11 cellular contexts compared by ENCODE assay signal in the genomic region with DNA sequence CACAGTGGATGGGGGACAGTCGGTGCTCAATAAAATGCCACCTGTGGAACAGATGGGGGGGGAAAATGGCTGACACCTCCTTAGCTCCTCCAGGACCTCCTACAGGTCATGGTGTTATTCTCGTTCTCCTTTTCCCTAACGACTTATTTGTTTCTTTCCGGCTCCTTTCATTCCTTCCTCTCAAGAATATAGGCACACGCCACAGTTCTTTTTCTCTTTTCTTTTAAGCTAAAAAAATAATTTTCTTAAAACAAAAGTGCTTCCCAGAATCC. TPM values are rescaled to one million over a fixed set of nuclear protein-coding genes. Genes with fewer than 3 reads are reported as not detected.
DNase-seq lines count a peak whose midpoint lies in the region; ATAC-seq, FAIRE-seq and TF ChIP-seq lines count a peak whose summit lies in the region.
"Had no signal": no experiment of that assay in that cellular context is flagged by ENCODE, and none has a peak within 500 bp of the region (broad histone marks: within the 10 kb centered on the region; RNA-seq: fewer than 3 reads in every experiment).

No MANE protein-coding gene starts in this region.

- H3K27ac ChIP-seq in OCI-LY1 (ENCODE audit: low read depth, low read length, poor library complexity, severe bottlenecking) = peak overlapping the region; percentile 89
- no peak overlapping the region for H3K27ac ChIP-seq in H1 (ENCODE audit: low read depth, low read length)
- H3K27ac ChIP-seq: SJSA1 had no signal

- POLR2A ChIA-PET in H1 (lab: Charles Lee; ENCODE audit: partially characterized antibody) = interaction anchor here (1.4 to 1.6 kb wide), 3 partner anchors 9 to 31 kb away, joined by 4 to 5 read pairs (median 4); no protein-coding TSS in a partner anchor

- H4K20me1 ChIP-seq in OCI-LY1 (ENCODE audit: insufficient read depth, low read length) (no peaks in the 10 kb centered on the region), H1 (replicated peaks in 1 of 2; ENCODE audit: control insufficient read depth in 1 of 2, insufficient read depth in 2 of 2, low read length in 2 of 2) (peaks cover 0 to 2% of the 10 kb centered on the region in 2 experiments)

- H3K9ac ChIP-seq in OCI-LY1 (ENCODE audit: low read length) (peak overlapping the region; percentile 90), H1 (replicated peaks in 1 of 4; ENCODE audit: extremely low read depth in 1 of 4, low read depth in 3 of 4, low read length in 3 of 4) (no peak overlapping the region)

- peaks cover 21% of the 10 kb centered on the region for H3F3A ChIP-seq in OCI-LY1 (ENCODE audit: insufficient read depth, low read length)

- no peak overlapping the region for H2BK5ac ChIP-seq in H1 (ENCODE audit: low read depth, low read length)

- H3K36me3 ChIP-seq in OCI-LY1 (ENCODE audit: insufficient read depth, low read length) = no peaks in the 10 kb centered on the region
- no peaks in the 10 kb centered on the region for H3K36me3 ChIP-seq in H1 (ENCODE audit: control insufficient read depth in 2 of 4, insufficient read depth in 4 of 4, low read length in 3 of 4)
- H3K36me3 ChIP-seq: SJSA1 had no signal

- H3K27ac Mint-ChIP-seq in progenitor cell of endocrine pancreas = peak overlapping the region; percentile 88

- CTCF ChIA-PET in H1 (lab: Charles Lee; ENCODE audit: partially characterized antibody) = interaction anchor here (1.0 to 2.5 kb wide), 4 partner anchors 9 to 245 kb away, joined by 4 to 15 read pairs (median 6); no protein-coding TSS in a partner anchor

- H3K4me1 ChIP-seq in OCI-LY1 (ENCODE audit: insufficient read depth, low read length, severe bottlenecking) (peaks cover 65% of the 10 kb centered on the region), H1 (replicated peaks in 1 of 4; ENCODE audit: control insufficient read depth in 3 of 4, insufficient read depth in 4 of 4, low read length in 3 of 4) (peaks cover 2 to 12% (median 5%) of the 10 kb centered on the region in 4 experiments; a peak in 6 of 7 replicates)

- H3K4me2 ChIP-seq in OCI-LY1 (ENCODE audit: low read length) (peak overlapping the region; percentile 84), H1 (ENCODE audit: insufficient read depth in 1 of 2, low read depth in 2 of 2, low read length in 2 of 2) (peak overlapping the region; percentile 90 to 93; a peak in 2 of 4 replicates)

- H3K27me3 Mint-ChIP-seq in progenitor cell of endocrine pancreas = peaks cover 27% of the 10 kb centered on the region

- no peak for DNase-seq in GM12864 (ENCODE audit: low read depth)
- DNase-seq in H1 (ENCODE audit: low read depth in 1 of 2, low spot score in 2 of 2) = no peak
- no peak for DNase-seq in progenitor cell of endocrine pancreas (ENCODE audit: low spot score, unreplicated experiment)
- no peak for DNase-seq in T1000 (lab: John Stamatoyannopoulos, UW)
- DNase-seq in midbrain (lab: John Stamatoyannopoulos, UW) = no peak
- DNase-seq in cerebellum (ENCODE audit: low spot score) = no peak
- DNase-seq: NCI-H1417 treated with DMSO at 0.1 percent for 48 hours had no signal

- peak overlapping the region; percentile 97 for H3K4me3 ChIP-seq in GM12864 (ENCODE audit: low read depth, low read length)
- peak overlapping the region; percentile 79 for H3K4me3 ChIP-seq in OCI-LY1 (ENCODE audit: low read depth, low read length, poor library complexity, severe bottlenecking)
- peak overlapping the region in 1 of 4 experiments; percentile 83; a peak in 1 of 8 replicates for H3K4me3 ChIP-seq in H1 (ENCODE audit: extremely low read depth in 1 of 4, insufficient read depth in 2 of 4, low read depth in 3 of 4, low read length in 4 of 4)

- H3K23me2 ChIP-seq in H1 (ENCODE audit: low read depth, low read length) = peaks cover 17% of the 10 kb centered on the region; the same call in 1 of the 2 replicates

- no peak overlapping the region for H3K23ac ChIP-seq in H1 (ENCODE audit: insufficient read length)

- H3K79me2 ChIP-seq in OCI-LY1 (ENCODE audit: insufficient read depth, low read length) (no peaks in the 10 kb centered on the region), H1 (ENCODE audit: control insufficient read depth in 1 of 2, insufficient read depth in 2 of 2, low read length in 2 of 2) (no peaks in the 10 kb centered on the region; a peak in 1 of 4 replicates)

- 65% methylated on average over 5 of the region's 5 CpGs; no CpG with 5 or more reads in 1 of the 2 experiments for WGBS in H1 (ENCODE audit: extremely low coverage in 1 of 2, insufficient coverage in 1 of 2, insufficient read length in 1 of 2, insufficient replicate concordance in 2 of 2, low coverage in 1 of 2, low lambda C conversion rate in 2 of 2, missing lambda C conversion rate in 1 of 2), 2 experiments

- no peak overlapping the region for H3K4ac ChIP-seq in H1 (replicated peaks; ENCODE audit: insufficient read length, low read depth, low read length)

- peaks cover 7% of the 10 kb centered on the region for H3K4me1 Mint-ChIP-seq in progenitor cell of endocrine pancreas (ENCODE audit: low read depth)

- no peak for ATAC-seq in GM18861 (IDR thresholded peaks at IDR 0.05; ENCODE audit: unreplicated experiment)

- peaks cover 3% of the 10 kb centered on the region for H3K9me3 Mint-ChIP-seq in progenitor cell of endocrine pancreas (ENCODE audit: low read depth)

- H3K4me3 Mint-ChIP-seq in progenitor cell of endocrine pancreas (ENCODE audit: low read depth) = peak overlapping the region; percentile 74

- no peak overlapping the region for H4K91ac ChIP-seq in H1 (replicated peaks; ENCODE audit: insufficient read length, low read length)

- H3K9me3 ChIP-seq in OCI-LY1 (ENCODE audit: low read length) = no peaks in the 10 kb centered on the region
- H3K9me3 ChIP-seq in H1 (ENCODE audit: insufficient read depth in 2 of 2, low read depth in 1 of 2, low read length in 1 of 2) = peaks cover 0 to 3% of the 10 kb centered on the region in 2 experiments; a peak in 1 of 4 replicates
- H3K9me3 ChIP-seq: SJSA1 had no signal

- TF ChIP-seq POLR2A in H1 (IDR thresholded peaks at IDR 0.05; ENCODE audit: control extremely low read depth in 1 of 2, low read depth in 2 of 2, low read length in 2 of 2) = no peak; a peak in 1 of 3 replicates

- no peak overlapping the region for H2AK5ac ChIP-seq in H1 (ENCODE audit: low read depth, low read length)

- H3K18ac ChIP-seq in H1 (ENCODE audit: extremely low read depth, low read length) = no peak overlapping the region; the same call in 1 of the 2 replicates

- H2BK15ac ChIP-seq in H1 (ENCODE audit: low read length) = no peak overlapping the region

- no peak for TF ChIP-seq EP300 in H1 (IDR thresholded peaks at IDR 0.05; ENCODE audit: borderline replicate concordance in 1 of 2, low read depth in 2 of 2, low read length in 2 of 2)

- no peak overlapping the region for H3K14ac ChIP-seq in H1 (ENCODE audit: insufficient read length)

- H3K9me2 ChIP-seq in OCI-LY1 (ENCODE audit: low read depth, low read length) = no peaks in the 10 kb centered on the region

- H2BK120ac ChIP-seq in H1 (replicated peaks; ENCODE audit: low read depth, low read length) = no peak overlapping the region

- TF ChIP-seq CTCF in GM12864 (IDR thresholded peaks at IDR 0.05; ENCODE audit: low read depth, low read length, missing control alignments) (no peak), OCI-LY1 (IDR thresholded peaks at IDR 0.05; ENCODE audit: low read length) (no peak), H1 (IDR thresholded peaks at IDR 0.05; ENCODE audit: control extremely low read depth in 1 of 3, insufficient read depth in 1 of 3, low read depth in 1 of 3, low read length in 3 of 3) (no peak), progenitor cell of endocrine pancreas (IDR thresholded peaks at IDR 0.05; ENCODE audit: unreplicated experiment) (no peak)

- H4K5ac ChIP-seq in H1 (ENCODE audit: insufficient read length, low read depth, low read length) = no peak overlapping the region

- H2BK12ac ChIP-seq in H1 (ENCODE audit: low read depth, low read length) = no peak overlapping the region

- H3K56ac ChIP-seq in H1 (replicated peaks; ENCODE audit: insufficient read length, low read depth, low read length) = no peak overlapping the region

- H3K79me1 ChIP-seq in H1 (ENCODE audit: low read depth, low read length) = no peaks in the 10 kb centered on the region; the same call in 1 of the 2 replicates

- H3K27me3 ChIP-seq in OCI-LY1 (ENCODE audit: insufficient read depth, low read length) (no peaks in the 10 kb centered on the region), H1 (replicated peaks in 1 of 4; ENCODE audit: control insufficient read depth in 3 of 4, extremely low read depth in 1 of 4, insufficient read depth in 3 of 4, low read length in 3 of 4) (peaks cover 0 to 6% (median 0%) of the 10 kb centered on the region in 4 experiments; a peak in 3 of 7 replicates)
- H3K27me3 ChIP-seq: SJSA1 had no signal

- H2BK20ac ChIP-seq in H1 (ENCODE audit: low read length) = no peak overlapping the region

- H4K8ac ChIP-seq in H1 (ENCODE audit: extremely low read depth, insufficient read depth, low read length) = no peak overlapping the region

- TF ChIP-seq RAD21 in H1 (IDR thresholded peaks at IDR 0.05 in 1 of 2, conservative IDR thresholded peaks at IDR 0.05 in 1 of 2; ENCODE audit: low read depth in 2 of 2, low read length in 2 of 2) = no peak

- no peak overlapping the region for H2AFZ ChIP-seq in OCI-LY1 (ENCODE audit: low read length)
- H2AFZ ChIP-seq in H1 (ENCODE audit: low read length) = no peak overlapping the region

- FAIRE-seq in H1 (lab: Jason Lieb, UNC) = no peak
- FAIRE-seq: G401.6 had no signal

- peaks cover 1% of the 10 kb centered on the region for H3K36me3 Mint-ChIP-seq in progenitor cell of endocrine pancreas (ENCODE audit: insufficient read depth)

RNA-seq across cellular contexts. Expression of a gene that starts 1.4 kb away (rescaled TPM):
- total RNA-seq in H1 (2021; fragmentation: NEBNext Ultra II Directional; extraction: Animal tissue kit (Norgen Biotek cat#: 25700)) = 20.8 and 22.9 TPM in 2 replicates
- 15.7 and 20.0 TPM in 2 replicates for polyA plus RNA-seq in H1 (2011; rRNA removed)
- polyA plus RNA-seq in H1 (2011; cell fraction: cytosol; rRNA removed) = 25.0 TPM
- polyA plus RNA-seq in H1 (2011; cell fraction: nucleus; rRNA removed) = 20.2 TPM
- 16.6 to 23.1 TPM (median 19.5 TPM) in 4 replicates for polyA plus RNA-seq in H1 (2012, experiment 1 of 2)
- polyA plus RNA-seq in H1 (2012, experiment 2 of 2) = 22.5 TPM
- polyA plus RNA-seq in H1 (2013, experiment 1 of 2) = 23.2 TPM
- 22.2 TPM for polyA plus RNA-seq in H1 (2013, experiment 2 of 2)
- 8.1 and 12.3 TPM in 2 replicates for polyA minus RNA-seq in H1 (2011; rRNA and poly(A)+ RNA removed)
- 9.6 TPM for polyA minus RNA-seq in H1 (2011; cell fraction: cytosol; rRNA and poly(A)+ RNA removed)
- 11.1 TPM for polyA minus RNA-seq in H1 (2011; cell fraction: nucleus; rRNA and poly(A)+ RNA removed)
- total RNA-seq in progenitor cell of endocrine pancreas (27.9 and 29.8 TPM in 2 replicates), cerebellum (15.4 TPM)

RNA-seq across cellular contexts. Expression of a gene that starts 41.5 kb away (rescaled TPM):
- 31.2 and 33.8 TPM in 2 replicates for total RNA-seq in H1 (2021; fragmentation: NEBNext Ultra II Directional; extraction: Animal tissue kit (Norgen Biotek cat#: 25700))
- polyA plus RNA-seq in H1 (2011; rRNA removed) = 9.9 and 12.0 TPM in 2 replicates
- polyA plus RNA-seq in H1 (2011; cell fraction: cytosol; rRNA removed) = 20.6 TPM
- polyA plus RNA-seq in H1 (2011; cell fraction: nucleus; rRNA removed) = 14.2 TPM
- polyA plus RNA-seq in H1 (2012, experiment 1 of 2) = 13.6 to 28.7 TPM (median 18.0 TPM) in 4 replicates
- polyA plus RNA-seq in H1 (2012, experiment 2 of 2) = 3.0 TPM
- polyA plus RNA-seq in H1 (2013, experiment 1 of 2) = 15.2 TPM
- 14.7 TPM for polyA plus RNA-seq in H1 (2013, experiment 2 of 2)
- polyA minus RNA-seq in H1 (2011; rRNA and poly(A)+ RNA removed) = 11.1 and 11.4 TPM in 2 replicates
- polyA minus RNA-seq in H1 (2011; cell fraction: cytosol; rRNA and poly(A)+ RNA removed) = 12.2 TPM
- polyA minus RNA-seq in H1 (2011; cell fraction: nucleus; rRNA and poly(A)+ RNA removed) = 23.6 TPM
- total RNA-seq in progenitor cell of endocrine pancreas = 39.0 and 47.1 TPM in 2 replicates
- total RNA-seq in cerebellum = 36.0 TPM
